ENCODE assay signal across 26 cellular contexts in genomic region chr4:185002784-185003183, GRCh38. TPM values are rescaled to one million over a fixed set of nuclear protein-coding genes. Genes with fewer than 3 reads are reported as not detected.
"Had no signal": no experiment of that assay in that cellular context is flagged by ENCODE, and none has a peak within 500 bp of the region (broad histone marks: within the 10 kb centered on the region; RNA-seq: fewer than 3 reads in every experiment).

No MANE protein-coding gene starts in this region.

- H3K36me3 ChIP-seq: neutrophil, suprapubic skin, thyroid gland, uterus had no signal

- H3K9me3 ChIP-seq: neutrophil, suprapubic skin, thyroid gland, uterus had no signal

- H3K4me1 ChIP-seq: uterus had no signal

- FAIRE-seq: small intestine had no signal

- H3K27ac ChIP-seq: dorsolateral prefrontal cortex, hepatocyte, neutrophil, suprapubic skin, thyroid gland, uterus had no signal

- H3K79me2 ChIP-seq: hepatocyte had no signal

- H3K27me3 ChIP-seq: thyroid gland, uterus had no signal

- ATAC-seq: left colon; naive thymus-derived CD4-positive, alpha-beta T cell; stimulated activated effector memory CD8-positive, alpha-beta T cell treated with anti-CD3 and anti-CD28 coated beads, Interleukin-12 subunit alpha, Interleukin-12 subunit beta, amount 100 ng/mL, for 72 hours; stimulated activated naive CD8-positive, alpha-beta T cell treated with anti-CD3 and anti-CD28 coated beads, Interleukin-15, Interleukin-2, amounts not matched to agents 100 U/mL and 50 U/mL, for 24 hours had no signal

- H3K4me2 ChIP-seq: hepatocyte had no signal

- H2AFZ ChIP-seq: hepatocyte had no signal

- H3K4me3 ChIP-seq: dorsolateral prefrontal cortex, hepatocyte, suprapubic skin, thyroid gland, uterus had no signal

- DNase-seq: cortex of kidney; dorsolateral prefrontal cortex; effector CD8-positive, alpha-beta T cell; foreskin melanocyte; head of caudate nucleus; left colon; mesendoderm; naive thymus-derived CD4-positive, alpha-beta T cell; nephron progenitor cell; small intestine; stimulated activated CD4-positive, alpha-beta T cell treated with anti-CD3 and anti-CD28 coated beads, Interleukin-2, amount 100 ng/mL, for 48 hours; stimulated activated CD8-positive, alpha-beta memory T cell treated with anti-CD3 and anti-CD28 coated beads, Interleukin-4, amount 100 ng/mL, for 48 hours; stimulated activated naive CD8-positive, alpha-beta T cell treated with anti-CD3 and anti-CD28 coated beads, Interleukin-15, Interleukin-2, amounts not matched to agents 100 U/mL and 50 U/mL, for 24 hours; thyroid gland; uterus had no signal

RNA-seq across cellular contexts. Expression of gene HELT, which starts 15.5 kb away (rescaled TPM):
- total RNA-seq: dorsolateral prefrontal cortex; hepatocyte; kidney epithelial cell; left colon; liver; lung microvascular endothelial cell; mononuclear cell; naive thymus-derived CD4-positive, alpha-beta T cell; osteoblast; pulmonary artery endothelial cell; thyroid gland; uterus had no signal
- polyA plus RNA-seq: esophagus; hepatocyte; liver; naive thymus-derived CD4-positive, alpha-beta T cell; small intestine had no signal
